In genomic region chr1:116252785-116253184, GRCh38 we compare ENCODE assay signal across 21 cellular contexts.
"Had no signal": no experiment of that assay in that cellular context is flagged by ENCODE, and none has a peak within 500 bp of the region (broad histone marks: within the 10 kb centered on the region; RNA-seq: fewer than 3 reads in every experiment).

No MANE protein-coding gene starts in this region.

- DNase-seq: effector memory CD8-positive, alpha-beta T cell; gastrocnemius medialis; heart right ventricle; hypothalamus; kidney glomerular epithelial cell; mesendoderm; naive thymus-derived CD4-positive, alpha-beta T cell; nephron progenitor cell; psoas muscle; retina; right lobe of liver; spleen; stimulated activated CD4-positive, alpha-beta T cell treated with anti-CD3 and anti-CD28 coated beads, Interleukin-15, amount 100 ng/mL, for 24 hours; stimulated activated CD4-positive, alpha-beta T cell treated with anti-CD3 and anti-CD28 coated beads, Interleukin-1b, Interleukin-23, amount 100 ng/mL, for 48 hours; stimulated activated CD4-positive, alpha-beta T cell treated with anti-CD3 and anti-CD28 coated beads, Interleukin-4, amount 100 ng/mL, for 24 hours; testis; upper lobe of right lung had no signal

- H3K9me3 ChIP-seq: esophagus muscularis mucosa, gastrocnemius medialis, heart right ventricle, psoas muscle, right lobe of liver, spleen, testis, tibial nerve, upper lobe of right lung, vagina had no signal

- H3K4me3 ChIP-seq: esophagus muscularis mucosa, gastrocnemius medialis, heart right ventricle, psoas muscle, right lobe of liver, spleen, testis, tibial nerve, upper lobe of right lung, vagina had no signal

- H3K27ac ChIP-seq: epithelial cell of prostate, esophagus muscularis mucosa, gastrocnemius medialis, heart right ventricle, psoas muscle, right lobe of liver, spleen, testis, tibial nerve, upper lobe of right lung, vagina had no signal

- H3K36me3 ChIP-seq: esophagus muscularis mucosa, gastrocnemius medialis, heart right ventricle, right lobe of liver, spleen, tibial nerve, upper lobe of right lung, vagina had no signal

- H3K4me1 ChIP-seq: esophagus muscularis mucosa, gastrocnemius medialis, spleen, testis, tibial nerve, upper lobe of right lung had no signal

- H3K27me3 ChIP-seq: gastrocnemius medialis, heart right ventricle, right lobe of liver, spleen, testis, tibial nerve, upper lobe of right lung, vagina had no signal
